ENCODE assay signal across 1 cellular context in the genomic region with DNA sequence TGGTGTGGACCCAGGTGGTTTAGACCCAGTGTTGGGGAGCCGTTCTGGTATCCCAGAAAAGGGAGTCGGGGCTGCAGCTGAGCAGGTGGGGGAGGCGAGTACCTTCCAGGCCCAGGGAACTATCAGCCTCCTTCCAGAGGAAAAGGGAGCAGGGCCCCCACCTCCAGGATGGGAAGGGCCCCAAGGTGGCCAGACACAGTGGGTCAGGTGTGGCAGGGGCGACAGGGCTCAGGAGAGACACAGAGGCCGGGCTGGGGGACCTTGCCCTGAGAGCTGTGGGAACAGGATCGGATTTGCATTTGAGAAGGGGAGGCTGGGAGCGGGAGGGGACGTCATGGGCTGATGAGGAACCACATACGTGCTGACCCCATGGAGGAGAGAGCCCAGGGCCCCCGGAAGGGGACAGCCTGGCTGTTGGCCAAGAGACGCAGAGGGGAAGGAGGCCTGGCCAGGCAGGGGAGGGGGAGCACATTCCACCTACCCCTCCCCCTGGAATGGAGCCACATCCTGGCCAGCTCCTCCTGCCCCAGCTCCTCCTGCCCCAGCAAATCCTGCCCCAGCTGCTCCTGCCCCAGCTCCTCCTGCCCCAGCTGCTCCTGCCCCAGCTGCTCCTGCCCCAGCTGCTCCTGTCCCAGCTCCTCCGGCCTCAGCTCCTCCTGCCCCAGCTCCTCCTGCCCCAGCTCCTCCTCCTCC.
TF ChIP-seq lines count a peak whose summit lies in the region.

No MANE protein-coding gene starts in this region.

TF ChIP-seq in HepG2, 621 proteins besides CTCF, POLR2A, EP300 and RAD21 (continued from another document and continues in another):
- TF ChIP-seq, protein P1, sequence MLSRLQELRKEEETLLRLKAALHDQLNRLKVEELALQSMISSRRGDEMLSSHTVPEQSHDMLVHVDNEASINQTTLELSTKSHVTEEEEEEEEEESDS (CRISPR knock-in tag; IDR thresholded peaks at IDR 0.05; ENCODE audit: borderline replicate concordance): peak; percentile 24; the same call in 1 of the 2 replicates
- no peak for TF ChIP-seq CHCHD3 (CRISPR knock-in tag; IDR thresholded peaks at IDR 0.05)
- TF ChIP-seq HNRNPK (IDR thresholded peaks at IDR 0.05; ENCODE audit: low read depth, low read length, poor library complexity, severe bottlenecking): peak; percentile 48
- TF ChIP-seq CREM (IDR thresholded peaks at IDR 0.05): peak; percentile 85
- no peak for TF ChIP-seq CREM (CRISPR knock-in tag; IDR thresholded peaks at IDR 0.05)
- TF ChIP-seq CHD4 (IDR thresholded peaks at IDR 0.05; ENCODE audit: borderline replicate concordance, low read length): no peak
- TF ChIP-seq PPARG (CRISPR knock-in tag; conservative IDR thresholded peaks at IDR 0.05): peak; percentile 60; the same call in 1 of the 2 replicates
- no peak for TF ChIP-seq TRIM24 (CRISPR knock-in tag; IDR thresholded peaks at IDR 0.05)
- TF ChIP-seq TBL1XR1 (IDR thresholded peaks at IDR 0.05; ENCODE audit: borderline replicate concordance, low read length, partially characterized antibody): no peak
- no peak for TF ChIP-seq TBX3 (IDR thresholded peaks at IDR 0.05; ENCODE audit: borderline replicate concordance)
- TF ChIP-seq, protein P2, sequence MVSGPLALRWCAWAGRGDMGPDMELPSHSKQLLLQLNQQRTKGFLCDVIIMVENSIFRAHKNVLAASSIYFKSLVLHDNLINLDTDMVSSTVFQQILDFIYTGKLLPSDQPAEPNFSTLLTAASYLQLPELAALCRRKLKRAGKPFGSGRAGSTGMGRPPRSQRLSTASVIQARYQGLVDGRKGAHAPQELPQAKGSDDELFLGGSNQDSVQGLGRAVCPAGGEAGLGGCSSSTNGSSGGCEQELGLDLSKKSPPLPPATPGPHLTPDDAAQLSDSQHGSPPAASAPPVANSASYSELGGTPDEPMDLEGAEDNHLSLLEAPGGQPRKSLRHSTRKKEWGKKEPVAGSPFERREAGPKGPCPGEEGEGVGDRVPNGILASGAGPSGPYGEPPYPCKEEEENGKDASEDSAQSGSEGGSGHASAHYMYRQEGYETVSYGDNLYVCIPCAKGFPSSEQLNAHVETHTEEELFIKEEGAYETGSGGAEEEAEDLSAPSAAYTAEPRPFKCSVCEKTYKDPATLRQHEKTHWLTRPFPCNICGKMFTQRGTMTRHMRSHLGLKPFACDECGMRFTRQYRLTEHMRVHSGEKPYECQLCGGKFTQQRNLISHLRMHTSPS (CRISPR knock-in tag; IDR thresholded peaks at IDR 0.05; ENCODE audit: low read depth): peak; percentile 88
- peak; percentile 92; the same call in 1 of the 2 replicates for TF ChIP-seq ZNF788 (CRISPR knock-in tag; IDR thresholded peaks at IDR 0.05; ENCODE audit: borderline replicate concordance)
- TF ChIP-seq, protein P3, sequence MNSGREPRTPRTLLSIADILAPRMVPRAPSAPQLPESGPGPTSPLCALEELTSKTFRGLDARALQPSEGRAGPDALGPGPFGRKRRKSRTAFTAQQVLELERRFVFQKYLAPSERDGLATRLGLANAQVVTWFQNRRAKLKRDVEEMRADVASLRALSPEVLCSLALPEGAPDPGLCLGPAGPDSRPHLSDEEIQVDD (CRISPR knock-in tag; IDR thresholded peaks at IDR 0.05; ENCODE audit: borderline replicate concordance): no peak
- TF ChIP-seq, protein P4, sequence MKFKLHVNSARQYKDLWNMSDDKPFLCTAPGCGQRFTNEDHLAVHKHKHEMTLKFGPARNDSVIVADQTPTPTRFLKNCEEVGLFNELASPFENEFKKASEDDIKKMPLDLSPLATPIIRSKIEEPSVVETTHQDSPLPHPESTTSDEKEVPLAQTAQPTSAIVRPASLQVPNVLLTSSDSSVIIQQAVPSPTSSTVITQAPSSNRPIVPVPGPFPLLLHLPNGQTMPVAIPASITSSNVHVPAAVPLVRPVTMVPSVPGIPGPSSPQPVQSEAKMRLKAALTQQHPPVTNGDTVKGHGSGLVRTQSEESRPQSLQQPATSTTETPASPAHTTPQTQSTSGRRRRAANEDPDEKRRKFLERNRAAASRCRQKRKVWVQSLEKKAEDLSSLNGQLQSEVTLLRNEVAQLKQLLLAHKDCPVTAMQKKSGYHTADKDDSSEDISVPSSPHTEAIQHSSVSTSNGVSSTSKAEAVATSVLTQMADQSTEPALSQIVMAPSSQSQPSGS (CRISPR knock-in tag; IDR thresholded peaks at IDR 0.05): peak; percentile 60; the same call in 1 of the 2 replicates
- 0 out of 2 replicates have a peak, but pooled peaks have one; percentile 40 for TF ChIP-seq TMF1 (CRISPR knock-in tag; IDR thresholded peaks at IDR 0.05; ENCODE audit: low read depth)
- no peak for TF ChIP-seq CHD2 (IDR thresholded peaks at IDR 0.05; ENCODE audit: low read depth, low read length)
- TF ChIP-seq POLR2G (IDR thresholded peaks at IDR 0.05; ENCODE audit: low read depth, low read length): peak; percentile 65
- no peak for TF ChIP-seq ZFP36 (IDR thresholded peaks at IDR 0.05; ENCODE audit: borderline replicate concordance, low read depth, low read length, partially characterized antibody)
- TF ChIP-seq, protein P5, sequence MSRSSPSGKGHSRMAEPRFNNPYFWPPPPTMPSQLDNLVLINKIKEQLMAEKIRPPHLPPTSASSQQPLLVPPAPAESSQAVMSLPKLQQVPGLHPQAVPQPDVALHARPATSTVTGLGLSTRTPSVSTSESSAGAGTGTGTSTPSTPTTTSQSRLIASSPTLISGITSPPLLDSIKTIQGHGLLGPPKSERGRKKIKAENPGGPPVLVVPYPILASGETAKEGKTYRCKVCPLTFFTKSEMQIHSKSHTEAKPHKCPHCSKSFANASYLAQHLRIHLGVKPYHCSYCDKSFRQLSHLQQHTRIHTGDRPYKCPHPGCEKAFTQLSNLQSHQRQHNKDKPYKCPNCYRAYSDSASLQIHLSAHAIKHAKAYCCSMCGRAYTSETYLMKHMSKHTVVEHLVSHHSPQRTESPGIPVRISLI (CRISPR knock-in tag; IDR thresholded peaks at IDR 0.05; ENCODE audit: borderline replicate concordance): no peak
- TF ChIP-seq, protein P6, sequence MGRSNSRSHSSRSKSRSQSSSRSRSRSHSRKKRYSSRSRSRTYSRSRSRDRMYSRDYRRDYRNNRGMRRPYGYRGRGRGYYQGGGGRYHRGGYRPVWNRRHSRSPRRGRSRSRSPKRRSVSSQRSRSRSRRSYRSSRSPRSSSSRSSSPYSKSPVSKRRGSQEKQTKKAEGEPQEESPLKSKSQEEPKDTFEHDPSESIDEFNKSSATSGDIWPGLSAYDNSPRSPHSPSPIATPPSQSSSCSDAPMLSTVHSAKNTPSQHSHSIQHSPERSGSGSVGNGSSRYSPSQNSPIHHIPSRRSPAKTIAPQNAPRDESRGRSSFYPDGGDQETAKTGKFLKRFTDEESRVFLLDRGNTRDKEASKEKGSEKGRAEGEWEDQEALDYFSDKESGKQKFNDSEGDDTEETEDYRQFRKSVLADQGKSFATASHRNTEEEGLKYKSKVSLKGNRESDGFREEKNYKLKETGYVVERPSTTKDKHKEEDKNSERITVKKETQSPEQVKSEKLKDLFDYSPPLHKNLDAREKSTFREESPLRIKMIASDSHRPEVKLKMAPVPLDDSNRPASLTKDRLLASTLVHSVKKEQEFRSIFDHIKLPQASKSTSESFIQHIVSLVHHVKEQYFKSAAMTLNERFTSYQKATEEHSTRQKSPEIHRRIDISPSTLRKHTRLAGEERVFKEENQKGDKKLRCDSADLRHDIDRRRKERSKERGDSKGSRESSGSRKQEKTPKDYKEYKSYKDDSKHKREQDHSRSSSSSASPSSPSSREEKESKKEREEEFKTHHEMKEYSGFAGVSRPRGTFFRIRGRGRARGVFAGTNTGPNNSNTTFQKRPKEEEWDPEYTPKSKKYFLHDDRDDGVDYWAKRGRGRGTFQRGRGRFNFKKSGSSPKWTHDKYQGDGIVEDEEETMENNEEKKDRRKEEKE (IDR thresholded peaks at IDR 0.05): no peak
- no peak for TF ChIP-seq ZNF839 (CRISPR knock-in tag; IDR thresholded peaks at IDR 0.05; ENCODE audit: borderline replicate concordance)
- TF ChIP-seq NPAS2 (CRISPR knock-in tag; IDR thresholded peaks at IDR 0.05; ENCODE audit: borderline replicate concordance): no peak
- TF ChIP-seq HDAC2 (CRISPR knock-in tag; IDR thresholded peaks at IDR 0.05): peak; percentile 89
- no peak for TF ChIP-seq NFE2L1 (CRISPR knock-in tag; IDR thresholded peaks at IDR 0.05; ENCODE audit: borderline replicate concordance)
- TF ChIP-seq NFIC (IDR thresholded peaks at IDR 0.05; ENCODE audit: low read length): peak; percentile 88
- TF ChIP-seq ZNF282 (IDR thresholded peaks at IDR 0.05; ENCODE audit: partially characterized antibody): no peak
- peak; percentile 53; the same call in 1 of the 2 replicates for TF ChIP-seq MED13 (CRISPR knock-in tag; IDR thresholded peaks at IDR 0.05)
- TF ChIP-seq ZNF17 (CRISPR knock-in tag; IDR thresholded peaks at IDR 0.05): no peak
- TF ChIP-seq, protein P7, sequence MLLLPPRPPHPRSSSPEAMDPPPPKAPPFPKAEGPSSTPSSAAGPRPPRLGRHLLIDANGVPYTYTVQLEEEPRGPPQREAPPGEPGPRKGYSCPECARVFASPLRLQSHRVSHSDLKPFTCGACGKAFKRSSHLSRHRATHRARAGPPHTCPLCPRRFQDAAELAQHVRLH (CRISPR knock-in tag; IDR thresholded peaks at IDR 0.05; ENCODE audit: borderline replicate concordance, low read depth): peak; percentile 60; the same call in 1 of the 2 replicates
- TF ChIP-seq ZZZ3 (CRISPR knock-in tag; IDR thresholded peaks at IDR 0.05; ENCODE audit: borderline replicate concordance): no peak
- no peak for TF ChIP-seq SATB2 (CRISPR knock-in tag; IDR thresholded peaks at IDR 0.05)
- no peak for TF ChIP-seq EED (CRISPR knock-in tag; IDR thresholded peaks at IDR 0.05)
- 0 out of 2 replicates have a peak, but pooled peaks have one; percentile 17 for TF ChIP-seq KDM2A (CRISPR knock-in tag; IDR thresholded peaks at IDR 0.05; ENCODE audit: borderline replicate concordance, low read depth)
- TF ChIP-seq TOE1 (CRISPR knock-in tag; IDR thresholded peaks at IDR 0.05): no peak
- TF ChIP-seq, protein P8, sequence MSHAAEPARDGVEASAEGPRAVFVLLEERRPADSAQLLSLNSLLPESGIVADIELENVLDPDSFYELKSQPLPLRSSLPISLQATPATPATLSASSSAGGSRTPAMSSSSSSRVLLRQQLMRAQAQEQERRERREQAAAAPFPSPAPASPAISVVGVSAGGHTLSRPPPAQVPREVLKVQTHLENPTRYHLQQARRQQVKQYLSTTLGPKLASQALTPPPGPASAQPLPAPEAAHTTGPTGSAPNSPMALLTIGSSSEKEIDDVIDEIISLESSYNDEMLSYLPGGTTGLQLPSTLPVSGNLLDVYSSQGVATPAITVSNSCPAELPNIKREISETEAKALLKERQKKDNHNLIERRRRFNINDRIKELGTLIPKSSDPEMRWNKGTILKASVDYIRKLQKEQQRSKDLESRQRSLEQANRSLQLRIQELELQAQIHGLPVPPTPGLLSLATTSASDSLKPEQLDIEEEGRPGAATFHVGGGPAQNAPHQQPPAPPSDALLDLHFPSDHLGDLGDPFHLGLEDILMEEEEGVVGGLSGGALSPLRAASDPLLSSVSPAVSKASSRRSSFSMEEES (CRISPR knock-in tag; IDR thresholded peaks at IDR 0.05): peak; percentile 70; the same call in 1 of the 2 replicates
- TF ChIP-seq ZBTB38 (CRISPR knock-in tag; IDR thresholded peaks at IDR 0.05): no peak; the same call in 1 of the 2 replicates
- peak; percentile 93 for TF ChIP-seq MED1 (CRISPR knock-in tag; IDR thresholded peaks at IDR 0.05)
- TF ChIP-seq RXRA (CRISPR knock-in tag; IDR thresholded peaks at IDR 0.05): peak; percentile 88
- TF ChIP-seq ZFYVE20 (CRISPR knock-in tag; IDR thresholded peaks at IDR 0.05; ENCODE audit: borderline replicate concordance, low read depth): no peak
- TF ChIP-seq HES4 (CRISPR knock-in tag; IDR thresholded peaks at IDR 0.05; ENCODE audit: borderline replicate concordance): no peak
- no peak for TF ChIP-seq SRF (IDR thresholded peaks at IDR 0.05; ENCODE audit: low read depth, low read length)
- TF ChIP-seq, protein P9, sequence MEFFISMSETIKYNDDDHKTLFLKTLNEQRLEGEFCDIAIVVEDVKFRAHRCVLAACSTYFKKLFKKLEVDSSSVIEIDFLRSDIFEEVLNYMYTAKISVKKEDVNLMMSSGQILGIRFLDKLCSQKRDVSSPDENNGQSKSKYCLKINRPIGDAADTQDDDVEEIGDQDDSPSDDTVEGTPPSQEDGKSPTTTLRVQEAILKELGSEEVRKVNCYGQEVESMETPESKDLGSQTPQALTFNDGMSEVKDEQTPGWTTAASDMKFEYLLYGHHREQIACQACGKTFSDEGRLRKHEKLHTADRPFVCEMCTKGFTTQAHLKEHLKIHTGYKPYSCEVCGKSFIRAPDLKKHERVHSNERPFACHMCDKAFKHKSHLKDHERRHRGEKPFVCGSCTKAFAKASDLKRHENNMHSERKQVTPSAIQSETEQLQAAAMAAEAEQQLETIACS (CRISPR knock-in tag; IDR thresholded peaks at IDR 0.05): no peak
- no peak; the same call in 1 of the 2 replicates for TF ChIP-seq GATAD1 (CRISPR knock-in tag; IDR thresholded peaks at IDR 0.05)
- peak; percentile 88 for TF ChIP-seq RXRB (CRISPR knock-in tag; IDR thresholded peaks at IDR 0.05; ENCODE audit: borderline replicate concordance)
- TF ChIP-seq STAT5B (CRISPR knock-in tag; IDR thresholded peaks at IDR 0.05): no peak
- TF ChIP-seq MAF1 (CRISPR knock-in tag; IDR thresholded peaks at IDR 0.05; ENCODE audit: borderline replicate concordance): no peak
- no peak for TF ChIP-seq RFX1 (IDR thresholded peaks at IDR 0.05)
- no peak for TF ChIP-seq ZNF83 (CRISPR knock-in tag; IDR thresholded peaks at IDR 0.05; ENCODE audit: borderline replicate concordance)
- peak; percentile 51; the same call in 1 of the 2 replicates for TF ChIP-seq CEBPG (CRISPR knock-in tag; IDR thresholded peaks at IDR 0.05)
- TF ChIP-seq MATR3 (CRISPR knock-in tag; IDR thresholded peaks at IDR 0.05): no peak
